In the genomic region with DNA sequence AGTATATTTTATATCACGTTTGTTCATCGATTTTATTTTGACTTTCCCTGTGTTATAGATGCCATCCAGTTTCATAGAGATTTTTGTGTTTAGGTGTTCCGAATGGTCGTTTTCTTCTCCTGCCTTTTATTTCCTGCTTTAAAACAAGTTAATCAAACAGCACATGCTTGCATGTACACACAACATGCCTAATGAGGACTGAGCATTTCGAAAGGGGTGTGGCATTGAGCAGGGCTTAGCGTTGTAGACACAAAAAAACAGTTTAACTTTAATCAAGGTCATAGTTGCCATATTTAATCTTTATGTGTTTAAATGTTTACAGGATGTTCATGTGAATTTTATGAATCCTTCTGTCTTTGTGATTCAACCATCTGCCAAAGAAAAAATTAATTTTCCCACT, we compare ENCODE assay signal across 2 cellular contexts.
TF ChIP-seq lines count a peak whose summit lies in the region.

No MANE protein-coding gene starts in this region.

TF ChIP-seq in HEK293, 187 proteins besides CTCF, POLR2A, EP300 and RAD21 (continued from another document):
- TF ChIP-seq, protein P1, sequence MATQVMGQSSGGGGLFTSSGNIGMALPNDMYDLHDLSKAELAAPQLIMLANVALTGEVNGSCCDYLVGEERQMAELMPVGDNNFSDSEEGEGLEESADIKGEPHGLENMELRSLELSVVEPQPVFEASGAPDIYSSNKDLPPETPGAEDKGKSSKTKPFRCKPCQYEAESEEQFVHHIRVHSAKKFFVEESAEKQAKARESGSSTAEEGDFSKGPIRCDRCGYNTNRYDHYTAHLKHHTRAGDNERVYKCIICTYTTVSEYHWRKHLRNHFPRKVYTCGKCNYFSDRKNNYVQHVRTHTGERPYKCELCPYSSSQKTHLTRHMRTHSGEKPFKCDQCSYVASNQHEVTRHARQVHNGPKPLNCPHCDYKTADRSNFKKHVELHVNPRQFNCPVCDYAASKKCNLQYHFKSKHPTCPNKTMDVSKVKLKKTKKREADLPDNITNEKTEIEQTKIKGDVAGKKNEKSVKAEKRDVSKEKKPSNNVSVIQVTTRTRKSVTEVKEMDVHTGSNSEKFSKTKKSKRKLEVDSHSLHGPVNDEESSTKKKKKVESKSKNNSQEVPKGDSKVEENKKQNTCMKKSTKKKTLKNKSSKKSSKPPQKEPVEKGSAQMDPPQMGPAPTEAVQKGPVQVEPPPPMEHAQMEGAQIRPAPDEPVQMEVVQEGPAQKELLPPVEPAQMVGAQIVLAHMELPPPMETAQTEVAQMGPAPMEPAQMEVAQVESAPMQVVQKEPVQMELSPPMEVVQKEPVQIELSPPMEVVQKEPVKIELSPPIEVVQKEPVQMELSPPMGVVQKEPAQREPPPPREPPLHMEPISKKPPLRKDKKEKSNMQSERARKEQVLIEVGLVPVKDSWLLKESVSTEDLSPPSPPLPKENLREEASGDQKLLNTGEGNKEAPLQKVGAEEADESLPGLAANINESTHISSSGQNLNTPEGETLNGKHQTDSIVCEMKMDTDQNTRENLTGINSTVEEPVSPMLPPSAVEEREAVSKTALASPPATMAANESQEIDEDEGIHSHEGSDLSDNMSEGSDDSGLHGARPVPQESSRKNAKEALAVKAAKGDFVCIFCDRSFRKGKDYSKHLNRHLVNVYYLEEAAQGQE (tag by site-specific recombination; IDR thresholded peaks at IDR 0.05): no peak
- TF ChIP-seq BCL11A (tag by site-specific recombination; IDR thresholded peaks at IDR 0.05; ENCODE audit: low read depth): no peak
- TF ChIP-seq ZNF521 (tag by site-specific recombination; IDR thresholded peaks at IDR 0.05): no peak
- 0 out of 2 replicates have a peak, but pooled peaks have one; percentile 18 for TF ChIP-seq KLF9 (tag by site-specific recombination; IDR thresholded peaks at IDR 0.05; ENCODE audit: low read depth)
- TF ChIP-seq MYNN (tag by site-specific recombination; IDR thresholded peaks at IDR 0.05; ENCODE audit: borderline replicate concordance): no peak
TF ChIP-seq in HEK293: peak in this region for 1.

TF ChIP-seq in H1, 55 proteins besides CTCF, POLR2A, EP300 and RAD21 (continued from another document):
- TF ChIP-seq, protein P2, sequence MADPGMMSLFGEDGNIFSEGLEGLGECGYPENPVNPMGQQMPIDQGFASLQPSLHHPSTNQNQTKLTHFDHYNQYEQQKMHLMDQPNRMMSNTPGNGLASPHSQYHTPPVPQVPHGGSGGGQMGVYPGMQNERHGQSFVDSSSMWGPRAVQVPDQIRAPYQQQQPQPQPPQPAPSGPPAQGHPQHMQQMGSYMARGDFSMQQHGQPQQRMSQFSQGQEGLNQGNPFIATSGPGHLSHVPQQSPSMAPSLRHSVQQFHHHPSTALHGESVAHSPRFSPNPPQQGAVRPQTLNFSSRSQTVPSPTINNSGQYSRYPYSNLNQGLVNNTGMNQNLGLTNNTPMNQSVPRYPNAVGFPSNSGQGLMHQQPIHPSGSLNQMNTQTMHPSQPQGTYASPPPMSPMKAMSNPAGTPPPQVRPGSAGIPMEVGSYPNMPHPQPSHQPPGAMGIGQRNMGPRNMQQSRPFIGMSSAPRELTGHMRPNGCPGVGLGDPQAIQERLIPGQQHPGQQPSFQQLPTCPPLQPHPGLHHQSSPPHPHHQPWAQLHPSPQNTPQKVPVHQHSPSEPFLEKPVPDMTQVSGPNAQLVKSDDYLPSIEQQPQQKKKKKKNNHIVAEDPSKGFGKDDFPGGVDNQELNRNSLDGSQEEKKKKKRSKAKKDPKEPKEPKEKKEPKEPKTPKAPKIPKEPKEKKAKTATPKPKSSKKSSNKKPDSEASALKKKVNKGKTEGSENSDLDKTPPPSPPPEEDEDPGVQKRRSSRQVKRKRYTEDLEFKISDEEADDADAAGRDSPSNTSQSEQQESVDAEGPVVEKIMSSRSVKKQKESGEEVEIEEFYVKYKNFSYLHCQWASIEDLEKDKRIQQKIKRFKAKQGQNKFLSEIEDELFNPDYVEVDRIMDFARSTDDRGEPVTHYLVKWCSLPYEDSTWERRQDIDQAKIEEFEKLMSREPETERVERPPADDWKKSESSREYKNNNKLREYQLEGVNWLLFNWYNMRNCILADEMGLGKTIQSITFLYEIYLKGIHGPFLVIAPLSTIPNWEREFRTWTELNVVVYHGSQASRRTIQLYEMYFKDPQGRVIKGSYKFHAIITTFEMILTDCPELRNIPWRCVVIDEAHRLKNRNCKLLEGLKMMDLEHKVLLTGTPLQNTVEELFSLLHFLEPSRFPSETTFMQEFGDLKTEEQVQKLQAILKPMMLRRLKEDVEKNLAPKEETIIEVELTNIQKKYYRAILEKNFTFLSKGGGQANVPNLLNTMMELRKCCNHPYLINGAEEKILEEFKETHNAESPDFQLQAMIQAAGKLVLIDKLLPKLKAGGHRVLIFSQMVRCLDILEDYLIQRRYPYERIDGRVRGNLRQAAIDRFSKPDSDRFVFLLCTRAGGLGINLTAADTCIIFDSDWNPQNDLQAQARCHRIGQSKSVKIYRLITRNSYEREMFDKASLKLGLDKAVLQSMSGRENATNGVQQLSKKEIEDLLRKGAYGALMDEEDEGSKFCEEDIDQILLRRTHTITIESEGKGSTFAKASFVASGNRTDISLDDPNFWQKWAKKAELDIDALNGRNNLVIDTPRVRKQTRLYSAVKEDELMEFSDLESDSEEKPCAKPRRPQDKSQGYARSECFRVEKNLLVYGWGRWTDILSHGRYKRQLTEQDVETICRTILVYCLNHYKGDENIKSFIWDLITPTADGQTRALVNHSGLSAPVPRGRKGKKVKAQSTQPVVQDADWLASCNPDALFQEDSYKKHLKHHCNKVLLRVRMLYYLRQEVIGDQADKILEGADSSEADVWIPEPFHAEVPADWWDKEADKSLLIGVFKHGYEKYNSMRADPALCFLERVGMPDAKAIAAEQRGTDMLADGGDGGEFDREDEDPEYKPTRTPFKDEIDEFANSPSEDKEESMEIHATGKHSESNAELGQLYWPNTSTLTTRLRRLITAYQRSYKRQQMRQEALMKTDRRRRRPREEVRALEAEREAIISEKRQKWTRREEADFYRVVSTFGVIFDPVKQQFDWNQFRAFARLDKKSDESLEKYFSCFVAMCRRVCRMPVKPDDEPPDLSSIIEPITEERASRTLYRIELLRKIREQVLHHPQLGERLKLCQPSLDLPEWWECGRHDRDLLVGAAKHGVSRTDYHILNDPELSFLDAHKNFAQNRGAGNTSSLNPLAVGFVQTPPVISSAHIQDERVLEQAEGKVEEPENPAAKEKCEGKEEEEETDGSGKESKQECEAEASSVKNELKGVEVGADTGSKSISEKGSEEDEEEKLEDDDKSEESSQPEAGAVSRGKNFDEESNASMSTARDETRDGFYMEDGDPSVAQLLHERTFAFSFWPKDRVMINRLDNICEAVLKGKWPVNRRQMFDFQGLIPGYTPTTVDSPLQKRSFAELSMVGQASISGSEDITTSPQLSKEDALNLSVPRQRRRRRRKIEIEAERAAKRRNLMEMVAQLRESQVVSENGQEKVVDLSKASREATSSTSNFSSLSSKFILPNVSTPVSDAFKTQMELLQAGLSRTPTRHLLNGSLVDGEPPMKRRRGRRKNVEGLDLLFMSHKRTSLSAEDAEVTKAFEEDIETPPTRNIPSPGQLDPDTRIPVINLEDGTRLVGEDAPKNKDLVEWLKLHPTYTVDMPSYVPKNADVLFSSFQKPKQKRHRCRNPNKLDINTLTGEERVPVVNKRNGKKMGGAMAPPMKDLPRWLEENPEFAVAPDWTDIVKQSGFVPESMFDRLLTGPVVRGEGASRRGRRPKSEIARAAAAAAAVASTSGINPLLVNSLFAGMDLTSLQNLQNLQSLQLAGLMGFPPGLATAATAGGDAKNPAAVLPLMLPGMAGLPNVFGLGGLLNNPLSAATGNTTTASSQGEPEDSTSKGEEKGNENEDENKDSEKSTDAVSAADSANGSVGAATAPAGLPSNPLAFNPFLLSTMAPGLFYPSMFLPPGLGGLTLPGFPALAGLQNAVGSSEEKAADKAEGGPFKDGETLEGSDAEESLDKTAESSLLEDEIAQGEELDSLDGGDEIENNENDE (IDR thresholded peaks at IDR 0.05; ENCODE audit: insufficient replicate concordance, low read length): no peak
- TF ChIP-seq CHD2 (IDR thresholded peaks at IDR 0.05; ENCODE audit: low read length): no peak
- no peak for TF ChIP-seq SAP30 (IDR thresholded peaks at IDR 0.05; ENCODE audit: insufficient read depth, insufficient replicate concordance, low read length)
- TF ChIP-seq YY1 (IDR thresholded peaks at IDR 0.05; ENCODE audit: low read depth, low read length): no peak
- TF ChIP-seq TCF12 (IDR thresholded peaks at IDR 0.05; ENCODE audit: low read depth, low read length): no peak
- no peak for TF ChIP-seq SIX5 (IDR thresholded peaks at IDR 0.05; ENCODE audit: low read depth, low read length)
- no peak for TF ChIP-seq SIRT6 (IDR thresholded peaks at IDR 0.05; ENCODE audit: low read length)
- TF ChIP-seq, protein P3, sequence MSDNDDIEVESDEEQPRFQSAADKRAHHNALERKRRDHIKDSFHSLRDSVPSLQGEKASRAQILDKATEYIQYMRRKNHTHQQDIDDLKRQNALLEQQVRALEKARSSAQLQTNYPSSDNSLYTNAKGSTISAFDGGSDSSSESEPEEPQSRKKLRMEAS (IDR thresholded peaks at IDR 0.05): no peak
